Comparison of ENCODE assay signal across 1 cellular context in the genomic region with DNA sequence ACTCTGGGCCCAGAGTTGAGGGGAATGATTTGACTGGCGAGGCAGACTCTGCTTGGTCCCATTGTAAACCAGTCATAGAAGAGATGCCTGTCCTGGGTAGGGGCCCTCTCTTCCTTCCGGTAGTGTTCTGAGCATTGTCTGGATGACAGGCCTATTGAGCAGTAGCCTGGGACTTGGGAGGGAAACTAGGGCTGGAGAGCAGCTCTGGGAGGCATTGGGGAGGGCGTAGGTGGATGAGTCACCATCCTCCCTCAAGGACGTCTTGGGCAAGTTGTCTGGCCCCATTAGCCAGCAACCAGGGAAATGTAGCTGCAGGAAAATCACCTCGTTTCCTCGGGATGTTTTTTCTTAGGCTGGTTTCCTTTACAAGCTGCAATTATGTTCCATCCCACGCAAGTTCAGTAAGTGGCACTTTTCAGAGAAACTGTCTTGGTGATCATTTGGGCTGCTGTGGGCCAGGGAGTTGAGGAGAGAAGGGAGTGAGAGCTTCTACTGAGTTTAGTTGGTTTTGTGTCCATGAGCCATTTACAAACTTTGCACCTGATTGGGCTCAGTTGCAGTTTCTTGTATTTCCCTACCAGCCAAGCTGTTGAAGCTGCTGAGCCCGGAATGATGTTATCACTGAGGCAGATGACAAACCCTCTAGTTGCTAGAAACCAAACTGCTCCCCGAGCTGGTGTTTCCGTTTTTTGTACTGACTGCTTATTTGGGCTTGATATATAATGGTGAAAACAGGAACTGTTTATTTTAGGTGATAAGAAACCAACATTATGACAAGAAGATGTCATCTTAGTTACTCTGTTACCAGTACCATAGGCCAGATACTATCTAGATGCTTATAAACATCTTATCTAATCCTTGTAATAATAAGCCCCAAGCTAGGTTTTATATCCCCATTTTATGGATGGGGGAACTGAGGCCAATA.
TF ChIP-seq lines count a peak whose summit lies in the region.

No MANE protein-coding gene starts in this region.

TF ChIP-seq in HCT116, 20 proteins besides CTCF, POLR2A, EP300 and RAD21:
- TF ChIP-seq EGR1 (IDR thresholded peaks at IDR 0.05; ENCODE audit: low read depth) (peak; percentile 96), POLR2AphosphoS5 (IDR thresholded peaks at IDR 0.05; ENCODE audit: low read depth, low read length) (peak; percentile 49), FOSL1 (IDR thresholded peaks at IDR 0.05; ENCODE audit: low read depth) (peak; percentile 86), TCF7L2 (IDR thresholded peaks at IDR 0.05; ENCODE audit: borderline replicate concordance, extremely low read depth, insufficient read depth, insufficient read length) (peak; percentile 46), ZNF274 (IDR thresholded peaks at IDR 0.05; ENCODE audit: low read depth, low read length) (no peak), JUND (IDR thresholded peaks at IDR 0.05) (peak; percentile 92), SP1 (IDR thresholded peaks at IDR 0.05; ENCODE audit: low read depth) (no peak; the same call in 1 of the 2 replicates), CEBPB (IDR thresholded peaks at IDR 0.05; ENCODE audit: low read depth) (peak; percentile 49; the same call in 1 of the 2 replicates)
- TF ChIP-seq, protein P1, sequence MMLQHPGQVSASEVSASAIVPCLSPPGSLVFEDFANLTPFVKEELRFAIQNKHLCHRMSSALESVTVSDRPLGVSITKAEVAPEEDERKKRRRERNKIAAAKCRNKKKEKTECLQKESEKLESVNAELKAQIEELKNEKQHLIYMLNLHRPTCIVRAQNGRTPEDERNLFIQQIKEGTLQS (IDR thresholded peaks at IDR 0.05) = no peak
TF ChIP-seq in HCT116: peak in this region for 6.
